ENCODE assay signal across 22 cellular contexts in the genomic region with DNA sequence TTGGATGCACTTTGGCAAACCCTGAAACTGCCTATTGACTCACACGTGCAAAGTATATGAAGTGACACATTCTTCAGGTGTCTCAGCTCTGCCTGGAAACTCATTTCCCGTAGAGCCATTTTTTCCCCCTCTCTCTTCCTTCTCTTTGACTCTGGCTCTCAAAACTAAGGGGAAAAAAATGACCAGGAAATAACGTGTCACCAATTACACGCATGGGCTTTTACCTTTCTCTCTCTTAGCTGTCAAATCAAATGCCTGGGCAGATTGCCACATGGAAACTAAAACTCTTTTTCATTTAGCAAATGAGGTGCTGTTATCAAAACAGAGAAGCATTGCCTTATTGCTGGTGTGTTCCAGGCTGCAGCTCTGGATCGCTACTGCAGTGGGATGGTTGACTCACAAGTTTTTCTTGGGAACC. TPM values are rescaled to one million over a fixed set of nuclear protein-coding genes. Genes with fewer than 3 reads are reported as not detected.
A peak's percentile ranks its signal among the peaks of the same experiment; 100 is the strongest.
DNase-seq lines count a peak whose midpoint lies in the region; FAIRE-seq and TF ChIP-seq lines count a peak whose summit lies in the region.
"Had no signal": no experiment of that assay in that cellular context is flagged by ENCODE, and none has a peak within 500 bp of the region (broad histone marks: within the 10 kb centered on the region; RNA-seq: fewer than 3 reads in every experiment).

No MANE protein-coding gene starts in this region.

- no peak overlapping the region for H3K27ac ChIP-seq in testis
- H3K27ac ChIP-seq: psoas muscle, vagina had no signal

- no peak for DNase-seq in activated T-cell treated with anti-CD3 and anti-CD28 coated beads, Interleukin-2, amount 50 U/mL, for 24 hours
- no peak for DNase-seq in activated T-cell treated with anti-CD3 and anti-CD28 coated beads, Interleukin-2, amount 50 U/mL, for 1 hour
- DNase-seq in M059J (ENCODE audit: low read depth): peak; percentile 68
- peak; percentile 5 to 75 for DNase-seq in dermis microvascular lymphatic vessel endothelial cell (ENCODE audit: low read depth in 2 of 2)
- DNase-seq in renal cortical epithelial cell (ENCODE audit: low read depth): peak; percentile 51
- DNase-seq in GM12892 (ENCODE audit: insufficient read length): no peak
- no peak for DNase-seq in testis
- no peak for DNase-seq in cerebellum (ENCODE audit: low spot score)
- DNase-seq: activated CD4-positive, alpha-beta T cell treated with anti-CD3 and anti-CD28 coated beads, Interleukin-2, amount 10 ng/mL, durations not matched to agents 24 days and 14 days; aorta; C1 segment of cervical spinal cord; effector memory CD8-positive, alpha-beta T cell; IMR-90; left ventricle myocardium superior; MG63; NCI-H1436; NCI-H510A treated with DMSO at 0.1 percent for 48 hours; psoas muscle; small intestine had no signal

- no peaks in the 10 kb centered on the region for H3K36me3 ChIP-seq in testis (ENCODE audit: low read depth, missing control alignments)
- H3K36me3 ChIP-seq: MG63, vagina had no signal

- TF ChIP-seq POLR2A in GM12892 (IDR thresholded peaks at IDR 0.05; ENCODE audit: low read depth, low read length): no peak
- no peak for TF ChIP-seq POLR2A in testis (IDR thresholded peaks at IDR 0.05)

- intact Hi-C loops in testis (cut with DNase I; ENCODE audit: low total_unique reads): no loop called here

- no peak for FAIRE-seq in GM12892 (lab: Jason Lieb, UNC)
- FAIRE-seq: G401.6, small intestine had no signal

- no peaks in the 10 kb centered on the region for H3K9me3 ChIP-seq in testis
- H3K9me3 ChIP-seq: MG63, psoas muscle, vagina had no signal

- peak overlapping the region; percentile 44 for H3K27ac Mint-ChIP-seq in activated T-cell treated with anti-CD3 and anti-CD28 coated beads, Interleukin-2, amount 50 U/mL, for 24 hours
- H3K27ac Mint-ChIP-seq: effector memory CD8-positive, alpha-beta T cell had no signal

- H3K4me1 ChIP-seq in testis: no peaks in the 10 kb centered on the region
- H3K4me1 ChIP-seq: psoas muscle, vagina had no signal

- H3K27me3 Mint-ChIP-seq in activated T-cell treated with anti-CD3 and anti-CD28 coated beads, Interleukin-2, amount 50 U/mL, for 24 hours: peaks cover 6% of the 10 kb centered on the region
- H3K27me3 Mint-ChIP-seq: activated CD4-positive, alpha-beta T cell treated with anti-CD3 and anti-CD28 coated beads, Interleukin-2, amount 10 ng/mL, durations not matched to agents 24 days and 14 days had no signal

- WGBS in testis, 2 donors: 90% methylated on average over 5 of the region's 5 CpGs

- no peak for TF ChIP-seq CTCF in testis (IDR thresholded peaks at IDR 0.05)

- no peak overlapping the region for H3K4me3 ChIP-seq in testis
- H3K4me3 ChIP-seq: MG63, psoas muscle, vagina had no signal

- H3K4me3 Mint-ChIP-seq in activated T-cell treated with anti-CD3 and anti-CD28 coated beads, Interleukin-2, amount 50 U/mL, for 24 hours: no peak overlapping the region
- H3K4me3 Mint-ChIP-seq: activated CD4-positive, alpha-beta T cell treated with anti-CD3 and anti-CD28 coated beads, Interleukin-2, amount 10 ng/mL, durations not matched to agents 24 days and 14 days; effector memory CD8-positive, alpha-beta T cell had no signal

- H3K4me1 Mint-ChIP-seq in activated T-cell treated with anti-CD3 and anti-CD28 coated beads, Interleukin-2, amount 50 U/mL, for 24 hours (ENCODE audit: low read depth): peaks cover 28% of the 10 kb centered on the region

- no peaks in the 10 kb centered on the region for H3K36me3 Mint-ChIP-seq in activated T-cell treated with anti-CD3 and anti-CD28 coated beads, Interleukin-2, amount 50 U/mL, for 24 hours (ENCODE audit: low read depth)

- no peaks in the 10 kb centered on the region for H3K27me3 ChIP-seq in testis
- H3K27me3 ChIP-seq: MG63, vagina had no signal

- no peaks in the 10 kb centered on the region for H3K9me3 Mint-ChIP-seq in activated T-cell treated with anti-CD3 and anti-CD28 coated beads, Interleukin-2, amount 50 U/mL, for 24 hours
- H3K9me3 Mint-ChIP-seq: effector memory CD8-positive, alpha-beta T cell had no signal

RNA-seq across cellular contexts. Expression of gene IFNK, which starts 18.3 kb away (rescaled TPM):
- total RNA-seq in M059J (2014; rRNA removed; shearing (Covaris generic)): not detected in 2 replicates
- total RNA-seq in dermis microvascular lymphatic vessel endothelial cell (not detected in 2 replicates), renal cortical epithelial cell (not detected in 2 replicates), testis (not detected), cerebellum (not detected)
- 0.32 TPM for polyA plus RNA-seq in GM12892 (2012; ENCODE audit: missing spikeins)
- polyA plus RNA-seq in testis (ENCODE audit: insufficient read depth, low read depth, low replicate concordance): not detected
- total RNA-seq: A673; activated CD4-positive, alpha-beta T cell treated with anti-CD3 and anti-CD28 coated beads, Interleukin-2, amount 10 ng/mL, durations not matched to agents 24 days and 14 days; aorta; IMR-90; left ventricle myocardium superior; psoas muscle; vagina had no signal
- polyA plus RNA-seq: aorta, IMR-90, psoas muscle, small intestine had no signal

RNA-seq across cellular contexts. Expression of gene MOB3B, which starts 23.9 kb away (rescaled TPM):
- total RNA-seq in M059J (2014; rRNA removed; shearing (Covaris generic)): 0.15 and 0.25 TPM in 2 replicates
- total RNA-seq in dermis microvascular lymphatic vessel endothelial cell (1.4 and 1.9 TPM in 2 replicates), renal cortical epithelial cell (0.87 and 1.4 TPM in 2 replicates), testis (10 to 100 TPM; 17.5 to 23.2 TPM), cerebellum (5.6 TPM)
- 0.06 TPM for polyA plus RNA-seq in GM12892 (2012; ENCODE audit: missing spikeins)
- polyA plus RNA-seq in testis (ENCODE audit: insufficient read depth, low read depth, low replicate concordance): 9.1 TPM

Comparison
In these comparisons a context has a peak if more than half of its experiments do, and no peak if none do; other contexts are left out.
1. DNase-seq: peak in M059J (single experiment), dermis microvascular lymphatic vessel endothelial cell (2 of 2) and renal cortical epithelial cell (single experiment); none in activated T-cell treated with anti-CD3 and anti-CD28 coated beads, Interleukin-2, amount 50 U/mL, for 24 hours (single experiment), activated T-cell treated with anti-CD3 and anti-CD28 coated beads, Interleukin-2, amount 50 U/mL, for 1 hour (single experiment), GM12892 (single experiment), testis (single experiment) and cerebellum (single experiment).